11 cellular contexts compared by ENCODE assay signal in the genomic region with DNA sequence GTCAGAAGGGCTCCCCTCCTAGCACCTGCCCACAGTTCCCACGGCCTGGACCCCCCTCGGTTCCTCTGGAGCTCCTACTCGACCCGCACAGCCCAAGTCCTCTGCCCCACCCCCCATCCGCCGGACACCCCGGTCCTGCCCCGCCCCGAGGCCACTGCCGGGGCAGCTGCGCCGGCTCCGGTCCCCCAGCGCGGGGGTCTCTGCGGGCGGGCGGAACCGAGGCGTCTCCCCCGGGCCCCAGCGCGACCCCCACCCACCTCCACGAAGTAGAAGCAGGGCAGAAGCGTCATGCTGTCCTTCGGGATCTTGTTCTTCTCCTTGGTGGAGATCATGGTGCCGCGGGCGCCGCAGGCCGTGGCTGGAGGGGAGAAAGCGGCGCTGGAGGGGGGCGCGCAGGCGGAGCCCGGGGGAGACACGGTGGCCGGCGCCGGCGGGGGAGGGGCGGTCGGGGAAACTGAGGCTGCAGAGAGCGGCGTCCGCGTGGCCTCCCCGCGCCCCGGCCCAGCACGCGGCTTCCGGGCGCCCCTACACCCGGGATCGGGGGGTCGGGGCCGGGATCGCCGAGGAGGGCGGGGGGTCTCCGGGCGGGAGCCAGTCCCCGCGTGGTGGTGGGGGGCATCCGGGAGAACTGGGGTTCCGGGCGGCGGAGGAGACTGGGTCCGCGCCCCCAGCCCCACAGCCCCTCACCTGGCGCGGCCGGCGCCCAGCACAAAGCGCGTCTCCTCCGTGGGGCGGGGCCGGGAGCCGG. TPM values are rescaled to one million over a fixed set of nuclear protein-coding genes. Genes with fewer than 3 reads are reported as not detected.
DNase-seq lines count a peak whose midpoint lies in the region; FAIRE-seq and TF ChIP-seq lines count a peak whose summit lies in the region.
"Had no signal": no experiment of that assay in that cellular context is flagged by ENCODE, and none has a peak within 500 bp of the region (broad histone marks: within the 10 kb centered on the region; RNA-seq: fewer than 3 reads in every experiment).

A gene with protein sequence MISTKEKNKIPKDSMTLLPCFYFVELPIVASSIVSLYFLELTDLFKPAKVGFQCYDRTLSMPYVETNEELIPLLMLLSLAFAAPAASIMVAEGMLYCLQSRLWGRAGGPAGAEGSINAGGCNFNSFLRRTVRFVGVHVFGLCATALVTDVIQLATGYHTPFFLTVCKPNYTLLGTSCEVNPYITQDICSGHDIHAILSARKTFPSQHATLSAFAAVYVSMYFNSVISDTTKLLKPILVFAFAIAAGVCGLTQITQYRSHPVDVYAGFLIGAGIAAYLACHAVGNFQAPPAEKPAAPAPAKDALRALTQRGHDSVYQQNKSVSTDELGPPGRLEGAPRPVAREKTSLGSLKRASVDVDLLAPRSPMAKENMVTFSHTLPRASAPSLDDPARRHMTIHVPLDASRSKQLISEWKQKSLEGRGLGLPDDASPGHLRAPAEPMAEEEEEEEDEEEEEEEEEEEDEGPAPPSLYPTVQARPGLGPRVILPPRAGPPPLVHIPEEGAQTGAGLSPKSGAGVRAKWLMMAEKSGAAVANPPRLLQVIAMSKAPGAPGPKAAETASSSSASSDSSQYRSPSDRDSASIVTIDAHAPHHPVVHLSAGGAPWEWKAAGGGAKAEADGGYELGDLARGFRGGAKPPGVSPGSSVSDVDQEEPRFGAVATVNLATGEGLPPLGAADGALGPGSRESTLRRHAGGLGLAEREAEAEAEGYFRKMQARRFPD (minus strand): TSS at position 728 of the 748 bp plus-strand sequence. CDS start 396 bp downstream, at position 332.

- H3K9me3 ChIP-seq in HEK293 (ENCODE audit: control insufficient read depth, insufficient read depth, low read depth, low read length) = no peaks in the 10 kb centered on the region
- H3K9me3 ChIP-seq in astrocyte (ENCODE audit: insufficient read depth, low read depth, low read length) = no peaks in the 10 kb centered on the region
- H3K9me3 ChIP-seq in spleen = no peaks in the 10 kb centered on the region

- H3K4me3 Mint-ChIP-seq in astrocyte (ENCODE audit: unreplicated experiment) = peak within 1 kb of the TSS; percentile 77

- POLR2A ChIA-PET in HEK293 (lab: Yijun Ruan, JAX) = no interaction called here

- no peak within 1 kb of the TSS for H3K9ac ChIP-seq in astrocyte (ENCODE audit: low read length)

- H3K4me1 ChIP-seq in HEK293 (ENCODE audit: control insufficient read depth, insufficient read depth, low read length) = no peaks in the 10 kb centered on the region
- H3K4me1 ChIP-seq in astrocyte (ENCODE audit: insufficient read depth, low read length) = no peaks in the 10 kb centered on the region
- H3K4me1 ChIP-seq in spleen = peaks cover 0 to 50% (median 23%) of the 10 kb centered on the region in 6 donors

- no peaks in the 10 kb centered on the region for H3K9me3 Mint-ChIP-seq in astrocyte (ENCODE audit: unreplicated experiment)

- no peaks in the 10 kb centered on the region for H3K27me3 Mint-ChIP-seq in astrocyte (ENCODE audit: low read depth, unreplicated experiment)

- H3K27ac Mint-ChIP-seq in astrocyte (ENCODE audit: unreplicated experiment) = peak within 1 kb of the TSS; percentile 26
- H3K27ac Mint-ChIP-seq: immature natural killer cell had no signal

- no peaks in the 10 kb centered on the region for H3K4me1 Mint-ChIP-seq in astrocyte (ENCODE audit: low read depth, unreplicated experiment)
- H3K4me1 Mint-ChIP-seq: immature natural killer cell had no signal

- H3K4me2 ChIP-seq in astrocyte (ENCODE audit: low read length) = peak within 1 kb of the TSS; percentile 77

- DNase-seq in astrocyte (ENCODE audit: low read depth) (no peak), islet precursor cell (peak; percentile 69), spleen (no peak), SW 1271 (lab: John Stamatoyannopoulos, UW) (no peak), NCI-H345 (lab: John Stamatoyannopoulos, UW) (no peak), HPDE6-E6E7 (ENCODE audit: extremely low spot score) (no peak), HT-29 (ENCODE audit: low spot score) (no peak)
- DNase-seq: activated CD4-positive, CD25-positive, alpha-beta regulatory T cell treated with anti-CD3 and anti-CD28 coated beads, Interleukin-2, amount 50 U/mL, for 72 hours; immature natural killer cell; NCI-H446 treated with DMSO at 0.1 percent for 48 hours had no signal

- H2AFZ ChIP-seq in astrocyte (ENCODE audit: low read depth, low read length) = no peak within 1 kb of the TSS

- WGBS in spleen, 5 donors = 2 to 7% (median 3%) methylated on average over 17 to 82 of the region's 82 CpGs

- TF ChIP-seq POLR2A in spleen (IDR thresholded peaks at IDR 0.05) = no peak

- H3K27ac ChIP-seq in HEK293 (ENCODE audit: extremely low read depth, low read depth, low read length) (no peak within 1 kb of the TSS), astrocyte (ENCODE audit: low read depth, low read length) (no peak within 1 kb of the TSS), spleen (no peak within 1 kb of the TSS)

- H3K36me3 Mint-ChIP-seq in astrocyte (ENCODE audit: low read depth, unreplicated experiment) = no peaks in the 10 kb centered on the region

- TF ChIP-seq CTCF in HEK293 (tag by site-specific recombination; IDR thresholded peaks at IDR 0.05) = no peak
- TF ChIP-seq CTCF in astrocyte (IDR thresholded peaks at IDR 0.05; ENCODE audit: insufficient read depth, low read depth, low read length) = no peak
- no peak for TF ChIP-seq CTCF in spleen (IDR thresholded peaks at IDR 0.05 in 8 of 11, conservative IDR thresholded peaks at IDR 0.05 in 3 of 11)

- H3K79me2 ChIP-seq in astrocyte (ENCODE audit: insufficient read depth, low read length) = no peaks in the 10 kb centered on the region

- no peak for FAIRE-seq in astrocyte (lab: Jason Lieb, UNC)

- peaks cover 0 to 1% of the 10 kb centered on the region in 2 experiments; a peak in 1 of 3 replicates for H3K36me3 ChIP-seq in HEK293 (ENCODE audit: control insufficient read depth in 2 of 2, insufficient read depth in 1 of 2, low read length in 2 of 2)
- no peaks in the 10 kb centered on the region for H3K36me3 ChIP-seq in astrocyte (ENCODE audit: insufficient read depth, low read length)
- H3K36me3 ChIP-seq in spleen = no peaks in the 10 kb centered on the region

- H3K4me3 ChIP-seq in HEK293 (ENCODE audit: low read depth, low read length) = peak within 1 kb of the TSS; percentile 36
- no peak within 1 kb of the TSS for H3K4me3 ChIP-seq in astrocyte (ENCODE audit: insufficient read depth, low read depth, low read length)
- H3K4me3 ChIP-seq in spleen = peak within 1 kb of the TSS in 5 of 8 donors; percentile 13 to 62 (median 33)

- CTCF ChIA-PET in HEK293 (lab: Yijun Ruan, JAX) = no interaction called here

- peaks cover 1% of the 10 kb centered on the region for H4K20me1 ChIP-seq in astrocyte (ENCODE audit: insufficient read depth, low read length)

- intact Hi-C loops in spleen (cut with DNase I; ENCODE audit: low total_unique reads) = no loop called here

- H3K27me3 ChIP-seq in astrocyte (ENCODE audit: insufficient read depth, low read length) (peaks cover 2% of the 10 kb centered on the region), spleen (replicated peaks in 1 of 7) (peaks cover 0 to 37% (median 28%) of the 10 kb centered on the region in 7 donors)

TF ChIP-seq in HEK293, 187 proteins besides CTCF, POLR2A, EP300 and RAD21:
- TF ChIP-seq ZSCAN23 (tag by site-specific recombination; IDR thresholded peaks at IDR 0.05) = no peak
- TF ChIP-seq ZNF202 (tag by site-specific recombination; IDR thresholded peaks at IDR 0.05; ENCODE audit: borderline replicate concordance) = no peak
- no peak for TF ChIP-seq SP2 (tag by site-specific recombination; IDR thresholded peaks at IDR 0.05)
- no peak for TF ChIP-seq WT1 (tag by site-specific recombination; IDR thresholded peaks at IDR 0.05)
- no peak for TF ChIP-seq ZNF747 (tag by site-specific recombination; IDR thresholded peaks at IDR 0.05)

RNA-seq across cellular contexts. Expression of the gene that starts here (rescaled TPM):
- total RNA-seq in astrocyte = 29.2 and 36.5 TPM in 2 replicates
- under 1 TPM in 5 of 7 donors, not detected in 2; 0.27 to 0.79 (median 0.43) TPM for total RNA-seq in spleen
- under 1 TPM in 1 of 3 donors, not detected in 2; 0.03 TPM for polyA plus RNA-seq in spleen
- not detected in 2 replicates for total RNA-seq in HT-29 (2014; rRNA removed; shearing (Covaris generic))
- polyA plus RNA-seq: immature natural killer cell had no signal

Comparison
In these comparisons a context has a peak if more than half of its experiments do, and no peak if none do; other contexts are left out.
1. RNA of the gene that starts here (total RNA-seq): 29.2 to 36.5 TPM in astrocyte; 0.27 to 0.79 TPM in spleen and not detected in HT-29; every median in the first group is over 10 times any median in the second.